9 cellular contexts compared by ENCODE assay signal in the genomic region with DNA sequence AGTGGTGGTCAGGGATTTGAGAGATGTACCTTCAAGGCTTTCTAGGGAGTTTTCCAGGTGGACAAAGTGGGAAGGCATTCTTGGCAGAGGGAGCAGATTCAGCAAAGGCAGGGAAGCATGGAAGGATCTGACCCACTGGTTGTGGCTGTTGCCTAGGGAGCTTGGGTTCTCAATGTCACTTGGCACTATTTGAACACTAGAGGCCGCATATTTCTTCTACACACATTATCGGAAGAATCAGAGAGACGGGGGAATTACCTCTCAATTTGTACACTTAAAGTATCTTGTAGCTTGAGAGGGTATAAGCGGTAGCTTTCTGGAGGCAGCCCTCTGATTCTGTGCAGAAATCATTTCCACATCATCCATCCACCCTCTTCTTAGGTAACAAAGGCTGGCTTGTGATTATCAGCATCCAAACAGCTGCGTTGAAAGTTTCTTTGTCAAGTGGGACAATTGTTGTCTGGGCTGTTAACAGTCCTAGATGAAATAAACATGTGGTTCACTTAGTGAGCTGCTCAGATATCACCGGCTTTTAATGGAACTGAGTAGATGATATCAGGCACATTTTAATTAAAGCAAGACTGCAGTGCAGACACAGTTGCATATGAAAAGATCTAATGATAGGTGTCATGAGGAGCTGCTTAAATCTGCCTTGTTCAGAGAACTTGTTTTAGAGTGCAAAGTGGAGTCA.
DNase-seq lines count a peak whose midpoint lies in the region; ATAC-seq, FAIRE-seq and TF ChIP-seq lines count a peak whose summit lies in the region.
"Had no signal": no experiment of that assay in that cellular context is flagged by ENCODE, and none has a peak within 500 bp of the region (broad histone marks: within the 10 kb centered on the region; RNA-seq: fewer than 3 reads in every experiment).

No MANE protein-coding gene starts in this region.

- FAIRE-seq in D721Med (lab: Jason Lieb, UNC), result no peak

- DNase-seq in D721Med (ENCODE audit: insufficient read length, low spot score), result no peak
- DNase-seq in NCI-H82 (lab: John Stamatoyannopoulos, UW), result peak; percentile 55
- DNase-seq in iPS-NIHi11 (ENCODE audit: low spot score), result peak; percentile 26
- no peak for DNase-seq in GOT3 (lab: John Stamatoyannopoulos, UW)
- DNase-seq: activated gamma-delta T cell treated with Interleukin-2 at 50 U/mL for 16 hours had no signal

- peak; percentile 53 for ATAC-seq in HG02759 (IDR thresholded peaks at IDR 0.05; ENCODE audit: unreplicated experiment)
- no peak for ATAC-seq in HG03175 (IDR thresholded peaks at IDR 0.05; ENCODE audit: unreplicated experiment)
- no peak for ATAC-seq in GM18873 (IDR thresholded peaks at IDR 0.05; ENCODE audit: low FRiP score, unreplicated experiment)
- no peak for ATAC-seq in GM21526 (IDR thresholded peaks at IDR 0.05; ENCODE audit: low FRiP score, unreplicated experiment)

- peak; percentile 18 for TF ChIP-seq CTCF in D721Med (IDR thresholded peaks at IDR 0.05; ENCODE audit: insufficient read depth, missing control alignments)

Comparison
In these comparisons a context has a peak if more than half of its experiments do, and no peak if none do; other contexts are left out.
1. DNase-seq: peak in NCI-H82 (single experiment) and iPS-NIHi11 (single experiment); none in D721Med (single experiment) and GOT3 (single experiment).